Comparison of ENCODE assay signal across 11 cellular contexts in the genomic region with DNA sequence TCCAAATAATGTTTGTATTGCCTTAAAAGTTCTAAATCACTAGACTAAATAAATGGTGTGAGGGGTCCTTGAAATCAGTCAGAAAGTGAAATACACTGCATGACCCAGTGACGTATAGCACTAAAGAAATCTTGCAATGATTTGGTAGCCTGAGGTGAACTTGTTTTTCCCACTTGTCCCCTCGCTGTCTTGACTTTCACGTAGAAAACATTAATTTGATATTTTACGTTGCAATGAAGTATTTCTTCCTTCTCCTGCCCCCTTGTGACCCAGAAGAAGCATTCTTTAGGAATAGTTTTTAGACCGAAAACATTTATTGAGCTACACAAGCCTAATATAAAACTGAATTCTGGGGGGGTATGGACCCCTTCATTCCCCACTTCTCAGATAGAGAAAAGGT.
DNase-seq lines count a peak whose midpoint lies in the region; ATAC-seq and TF ChIP-seq lines count a peak whose summit lies in the region.
"Had no signal": no experiment of that assay in that cellular context is flagged by ENCODE, and none has a peak within 500 bp of the region (broad histone marks: within the 10 kb centered on the region; RNA-seq: fewer than 3 reads in every experiment).

No MANE protein-coding gene starts in this region.

- ATAC-seq in HG03039 (IDR thresholded peaks at IDR 0.05; ENCODE audit: unreplicated experiment) = no peak
- ATAC-seq: mucosa of descending colon had no signal

- TF ChIP-seq CTCF in GM12865 (IDR thresholded peaks at IDR 0.05; ENCODE audit: insufficient read depth, low read depth, low read length, missing control alignments) (peak; percentile 10), retinal pigment epithelial cell (conservative IDR thresholded peaks at IDR 0.05; ENCODE audit: low read depth, low read length) (peak; percentile 31)

- DNase-seq in GM12865 (ENCODE audit: low read depth) (peak; percentile 3), RKO (ENCODE audit: low spot score) (peak; percentile 32), fibroblast of peridontal ligament (ENCODE audit: extremely low read depth) (peak; percentile 33), retinal pigment epithelial cell (ENCODE audit: low read depth) (no peak), NCI-H1694 treated with DMSO at 0.1 percent for 48 hours (lab: John Stamatoyannopoulos, UW) (no peak), middle frontal gyrus (ENCODE audit: extremely low spot score, low spot score) (no peak)
- DNase-seq: activated naive CD8-positive, alpha-beta T cell treated with anti-CD3 and anti-CD28 coated beads, Interleukin-2, amount 10 ng/mL, durations not matched to agents 7 days and 5 days; DMS153; mucosa of descending colon; thyroid gland had no signal

- H3K4me3 ChIP-seq in GM12865 (ENCODE audit: low read depth, low read length) (no peak overlapping the region), retinal pigment epithelial cell (ENCODE audit: low read length) (no peak overlapping the region)
- H3K4me3 ChIP-seq: mucosa of descending colon, thyroid gland had no signal

Comparison
In these comparisons a context has a peak if more than half of its experiments do, and no peak if none do; other contexts are left out.
1. DNase-seq: peak in GM12865 (single experiment), RKO (single experiment) and fibroblast of peridontal ligament (single experiment); none in retinal pigment epithelial cell (single experiment), NCI-H1694 treated with DMSO at 0.1 percent for 48 hours (single experiment) and middle frontal gyrus (single experiment).